In the genomic region with DNA sequence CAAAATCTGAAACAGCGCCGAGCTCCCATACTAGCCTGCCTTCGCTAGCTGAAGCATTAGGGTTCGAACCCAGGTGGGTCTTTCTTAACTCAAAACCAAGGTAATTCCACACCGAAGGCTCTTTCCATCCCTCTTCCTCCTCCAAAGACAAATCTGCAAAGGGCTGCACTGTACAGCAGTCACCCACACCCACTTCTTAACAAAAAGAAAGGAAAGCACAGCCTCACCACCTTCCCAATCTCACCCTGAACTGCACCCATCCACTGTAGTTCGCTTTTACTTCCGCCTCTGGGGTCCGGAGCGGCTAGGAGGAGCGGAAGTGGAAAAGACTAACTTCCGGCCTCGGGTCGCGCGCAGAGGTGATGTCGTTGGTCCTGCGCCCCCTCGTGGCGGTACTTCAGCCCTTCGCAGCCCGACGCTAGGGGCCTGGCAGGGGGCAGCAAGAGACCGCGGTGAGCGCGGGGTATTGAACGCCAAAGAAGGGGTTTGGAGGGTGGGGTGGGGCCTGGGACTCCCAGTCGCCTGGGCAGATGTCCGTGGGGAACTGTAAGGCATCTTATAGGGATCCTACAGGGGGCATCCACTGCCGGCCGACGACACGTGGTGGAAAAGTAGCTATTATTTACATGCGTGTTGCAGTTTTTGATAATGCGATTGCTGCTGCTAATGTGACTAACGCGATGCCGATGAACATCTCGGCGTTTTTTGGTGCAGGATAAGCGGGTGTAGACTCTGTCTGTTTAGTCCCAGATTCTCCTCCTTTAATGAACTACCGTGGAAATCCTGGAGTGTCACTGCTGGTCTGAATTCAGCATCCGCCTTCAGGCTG, we compare ENCODE assay signal across 1 cellular context.
A peak's percentile ranks its signal among the peaks of the same experiment; 100 is the strongest.
TF ChIP-seq lines count a peak whose summit lies in the region.

A gene with protein sequence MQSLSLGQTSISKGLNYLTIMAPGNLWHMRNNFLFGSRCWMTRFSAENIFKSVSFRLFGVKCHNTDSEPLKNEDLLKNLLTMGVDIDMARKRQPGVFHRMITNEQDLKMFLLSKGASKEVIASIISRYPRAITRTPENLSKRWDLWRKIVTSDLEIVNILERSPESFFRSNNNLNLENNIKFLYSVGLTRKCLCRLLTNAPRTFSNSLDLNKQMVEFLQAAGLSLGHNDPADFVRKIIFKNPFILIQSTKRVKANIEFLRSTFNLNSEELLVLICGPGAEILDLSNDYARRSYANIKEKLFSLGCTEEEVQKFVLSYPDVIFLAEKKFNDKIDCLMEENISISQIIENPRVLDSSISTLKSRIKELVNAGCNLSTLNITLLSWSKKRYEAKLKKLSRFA (minus strand): TSS at position 290 of the 829 bp plus-strand sequence. CDS start 619 bp downstream, outside the sequence.

TF ChIP-seq in HepG2, 621 proteins besides CTCF, POLR2A, EP300 and RAD21 (continued from another document and continues in another):
- peak; percentile 85; the same call in 1 of the 2 replicates for TF ChIP-seq ZNF564 (CRISPR knock-in tag; IDR thresholded peaks at IDR 0.05)
- 0 out of 2 replicates have a peak, but pooled peaks have one; percentile 19 for TF ChIP-seq ZNF816 (CRISPR knock-in tag; IDR thresholded peaks at IDR 0.05; ENCODE audit: borderline replicate concordance)
- TF ChIP-seq HNF4G (IDR thresholded peaks at IDR 0.05; ENCODE audit: borderline replicate concordance, low read depth, low read length), result 0 out of 2 replicates have a peak, but pooled peaks have one; percentile 19
- peak; percentile 76 for TF ChIP-seq HNF4G (CRISPR knock-in tag; IDR thresholded peaks at IDR 0.05; ENCODE audit: borderline replicate concordance, low read depth)
- 0 out of 2 replicates have a peak, but pooled peaks have one; percentile 34 for TF ChIP-seq SNAPC2 (CRISPR knock-in tag; IDR thresholded peaks at IDR 0.05)
- TF ChIP-seq ZNF704 (CRISPR knock-in tag; IDR thresholded peaks at IDR 0.05; ENCODE audit: borderline replicate concordance), result 0 out of 2 replicates have a peak, but pooled peaks have one; percentile 38
- TF ChIP-seq REL (CRISPR knock-in tag; conservative IDR thresholded peaks at IDR 0.05), result no peak
- 0 out of 2 replicates have a peak, but pooled peaks have one; percentile 24 for TF ChIP-seq ZNF234 (CRISPR knock-in tag; conservative IDR thresholded peaks at IDR 0.05)
- no peak for TF ChIP-seq HOXD1 (CRISPR knock-in tag; IDR thresholded peaks at IDR 0.05)
- no peak for TF ChIP-seq TCF7L2 (IDR thresholded peaks at IDR 0.05; ENCODE audit: low read depth, low read length)
- no peak for TF ChIP-seq ZNF883 (CRISPR knock-in tag; IDR thresholded peaks at IDR 0.05; ENCODE audit: not compliant biosample characterization)
- peak; percentile 45; the same call in 1 of the 2 replicates for TF ChIP-seq MTF1 (CRISPR knock-in tag; IDR thresholded peaks at IDR 0.05)
- TF ChIP-seq EEA1 (CRISPR knock-in tag; IDR thresholded peaks at IDR 0.05; ENCODE audit: borderline replicate concordance), result peak; percentile 59; the same call in 1 of the 2 replicates
- TF ChIP-seq ZNF772 (CRISPR knock-in tag; IDR thresholded peaks at IDR 0.05), result peak; percentile 85; the same call in 1 of the 2 replicates
- peak; percentile 55; the same call in 1 of the 2 replicates for TF ChIP-seq RXRA (CRISPR knock-in tag; IDR thresholded peaks at IDR 0.05)
- TF ChIP-seq SIN3A (IDR thresholded peaks at IDR 0.05; ENCODE audit: borderline replicate concordance, low read depth, low read length), result peak; percentile 94
- TF ChIP-seq SSRP1 (CRISPR knock-in tag; IDR thresholded peaks at IDR 0.05), result no peak
- TF ChIP-seq, protein P1, sequence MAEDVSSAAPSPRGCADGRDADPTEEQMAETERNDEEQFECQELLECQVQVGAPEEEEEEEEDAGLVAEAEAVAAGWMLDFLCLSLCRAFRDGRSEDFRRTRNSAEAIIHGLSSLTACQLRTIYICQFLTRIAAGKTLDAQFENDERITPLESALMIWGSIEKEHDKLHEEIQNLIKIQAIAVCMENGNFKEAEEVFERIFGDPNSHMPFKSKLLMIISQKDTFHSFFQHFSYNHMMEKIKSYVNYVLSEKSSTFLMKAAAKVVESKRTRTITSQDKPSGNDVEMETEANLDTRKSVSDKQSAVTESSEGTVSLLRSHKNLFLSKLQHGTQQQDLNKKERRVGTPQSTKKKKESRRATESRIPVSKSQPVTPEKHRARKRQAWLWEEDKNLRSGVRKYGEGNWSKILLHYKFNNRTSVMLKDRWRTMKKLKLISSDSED (CRISPR knock-in tag; IDR thresholded peaks at IDR 0.05), result no peak
- TF ChIP-seq MXD4 (CRISPR knock-in tag; IDR thresholded peaks at IDR 0.05), result no peak
- TF ChIP-seq, protein P2, sequence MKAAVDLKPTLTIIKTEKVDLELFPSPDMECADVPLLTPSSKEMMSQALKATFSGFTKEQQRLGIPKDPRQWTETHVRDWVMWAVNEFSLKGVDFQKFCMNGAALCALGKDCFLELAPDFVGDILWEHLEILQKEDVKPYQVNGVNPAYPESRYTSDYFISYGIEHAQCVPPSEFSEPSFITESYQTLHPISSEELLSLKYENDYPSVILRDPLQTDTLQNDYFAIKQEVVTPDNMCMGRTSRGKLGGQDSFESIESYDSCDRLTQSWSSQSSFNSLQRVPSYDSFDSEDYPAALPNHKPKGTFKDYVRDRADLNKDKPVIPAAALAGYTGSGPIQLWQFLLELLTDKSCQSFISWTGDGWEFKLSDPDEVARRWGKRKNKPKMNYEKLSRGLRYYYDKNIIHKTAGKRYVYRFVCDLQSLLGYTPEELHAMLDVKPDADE (CRISPR knock-in tag; IDR thresholded peaks at IDR 0.05), result no peak
- 0 out of 2 replicates have a peak, but pooled peaks have one; percentile 53 for TF ChIP-seq ZNF138 (CRISPR knock-in tag; IDR thresholded peaks at IDR 0.05; ENCODE audit: low read depth)
- TF ChIP-seq STAT5B (CRISPR knock-in tag; IDR thresholded peaks at IDR 0.05), result no peak
- peak; percentile 67; the same call in 1 of the 2 replicates for TF ChIP-seq ZNF768 (CRISPR knock-in tag; IDR thresholded peaks at IDR 0.05)
- peak; percentile 88 for TF ChIP-seq TMF1 (CRISPR knock-in tag; IDR thresholded peaks at IDR 0.05; ENCODE audit: low read depth)
- TF ChIP-seq, protein P3, sequence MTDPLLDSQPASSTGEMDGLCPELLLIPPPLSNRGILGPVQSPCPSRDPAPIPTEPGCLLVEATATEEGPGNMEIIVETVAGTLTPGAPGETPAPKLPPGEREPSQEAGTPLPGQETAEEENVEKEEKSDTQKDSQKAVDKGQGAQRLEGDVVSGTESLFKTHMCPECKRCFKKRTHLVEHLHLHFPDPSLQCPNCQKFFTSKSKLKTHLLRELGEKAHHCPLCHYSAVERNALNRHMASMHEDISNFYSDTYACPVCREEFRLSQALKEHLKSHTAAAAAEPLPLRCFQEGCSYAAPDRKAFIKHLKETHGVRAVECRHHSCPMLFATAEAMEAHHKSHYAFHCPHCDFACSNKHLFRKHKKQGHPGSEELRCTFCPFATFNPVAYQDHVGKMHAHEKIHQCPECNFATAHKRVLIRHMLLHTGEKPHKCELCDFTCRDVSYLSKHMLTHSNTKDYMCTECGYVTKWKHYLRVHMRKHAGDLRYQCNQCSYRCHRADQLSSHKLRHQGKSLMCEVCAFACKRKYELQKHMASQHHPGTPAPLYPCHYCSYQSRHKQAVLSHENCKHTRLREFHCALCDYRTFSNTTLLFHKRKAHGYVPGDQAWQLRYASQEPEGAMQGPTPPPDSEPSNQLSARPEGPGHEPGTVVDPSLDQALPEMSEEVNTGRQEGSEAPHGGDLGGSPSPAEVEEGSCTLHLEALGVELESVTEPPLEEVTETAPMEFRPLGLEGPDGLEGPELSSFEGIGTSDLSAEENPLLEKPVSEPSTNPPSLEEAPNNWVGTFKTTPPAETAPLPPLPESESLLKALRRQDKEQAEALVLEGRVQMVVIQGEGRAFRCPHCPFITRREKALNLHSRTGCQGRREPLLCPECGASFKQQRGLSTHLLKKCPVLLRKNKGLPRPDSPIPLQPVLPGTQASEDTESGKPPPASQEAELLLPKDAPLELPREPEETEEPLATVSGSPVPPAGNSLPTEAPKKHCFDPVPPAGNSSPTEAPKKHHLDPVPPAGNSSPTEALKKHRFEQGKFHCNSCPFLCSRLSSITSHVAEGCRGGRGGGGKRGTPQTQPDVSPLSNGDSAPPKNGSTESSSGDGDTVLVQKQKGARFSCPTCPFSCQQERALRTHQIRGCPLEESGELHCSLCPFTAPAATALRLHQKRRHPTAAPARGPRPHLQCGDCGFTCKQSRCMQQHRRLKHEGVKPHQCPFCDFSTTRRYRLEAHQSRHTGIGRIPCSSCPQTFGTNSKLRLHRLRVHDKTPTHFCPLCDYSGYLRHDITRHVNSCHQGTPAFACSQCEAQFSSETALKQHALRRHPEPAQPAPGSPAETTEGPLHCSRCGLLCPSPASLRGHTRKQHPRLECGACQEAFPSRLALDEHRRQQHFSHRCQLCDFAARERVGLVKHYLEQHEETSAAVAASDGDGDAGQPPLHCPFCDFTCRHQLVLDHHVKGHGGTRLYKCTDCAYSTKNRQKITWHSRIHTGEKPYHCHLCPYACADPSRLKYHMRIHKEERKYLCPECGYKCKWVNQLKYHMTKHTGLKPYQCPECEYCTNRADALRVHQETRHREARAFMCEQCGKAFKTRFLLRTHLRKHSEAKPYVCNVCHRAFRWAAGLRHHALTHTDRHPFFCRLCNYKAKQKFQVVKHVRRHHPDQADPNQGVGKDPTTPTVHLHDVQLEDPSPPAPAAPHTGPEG (CRISPR knock-in tag; IDR thresholded peaks at IDR 0.05), result peak; percentile 83; the same call in 1 of the 2 replicates
- TF ChIP-seq DPF2 (CRISPR knock-in tag; IDR thresholded peaks at IDR 0.05; ENCODE audit: borderline replicate concordance, low read depth), result no peak
- no peak for TF ChIP-seq ZNF530 (CRISPR knock-in tag; IDR thresholded peaks at IDR 0.05; ENCODE audit: low read depth)
- TF ChIP-seq CCDC6 (CRISPR knock-in tag; IDR thresholded peaks at IDR 0.05), result 0 out of 2 replicates have a peak, but pooled peaks have one; percentile 89
- no peak for TF ChIP-seq ZFP41 (CRISPR knock-in tag; IDR thresholded peaks at IDR 0.05; ENCODE audit: borderline replicate concordance)
- TF ChIP-seq ASH2L (IDR thresholded peaks at IDR 0.05; ENCODE audit: insufficient read length, low read depth, low read length), result peak; percentile 89
- no peak for TF ChIP-seq ZNF703 (CRISPR knock-in tag; IDR thresholded peaks at IDR 0.05; ENCODE audit: borderline replicate concordance)
- no peak for TF ChIP-seq ZBTB8A (CRISPR knock-in tag; IDR thresholded peaks at IDR 0.05; ENCODE audit: borderline replicate concordance, low read depth)
- TF ChIP-seq, protein P4, sequence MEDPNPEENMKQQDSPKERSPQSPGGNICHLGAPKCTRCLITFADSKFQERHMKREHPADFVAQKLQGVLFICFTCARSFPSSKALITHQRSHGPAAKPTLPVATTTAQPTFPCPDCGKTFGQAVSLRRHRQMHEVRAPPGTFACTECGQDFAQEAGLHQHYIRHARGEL (CRISPR knock-in tag; IDR thresholded peaks at IDR 0.05), result no peak
- TF ChIP-seq, protein P5, sequence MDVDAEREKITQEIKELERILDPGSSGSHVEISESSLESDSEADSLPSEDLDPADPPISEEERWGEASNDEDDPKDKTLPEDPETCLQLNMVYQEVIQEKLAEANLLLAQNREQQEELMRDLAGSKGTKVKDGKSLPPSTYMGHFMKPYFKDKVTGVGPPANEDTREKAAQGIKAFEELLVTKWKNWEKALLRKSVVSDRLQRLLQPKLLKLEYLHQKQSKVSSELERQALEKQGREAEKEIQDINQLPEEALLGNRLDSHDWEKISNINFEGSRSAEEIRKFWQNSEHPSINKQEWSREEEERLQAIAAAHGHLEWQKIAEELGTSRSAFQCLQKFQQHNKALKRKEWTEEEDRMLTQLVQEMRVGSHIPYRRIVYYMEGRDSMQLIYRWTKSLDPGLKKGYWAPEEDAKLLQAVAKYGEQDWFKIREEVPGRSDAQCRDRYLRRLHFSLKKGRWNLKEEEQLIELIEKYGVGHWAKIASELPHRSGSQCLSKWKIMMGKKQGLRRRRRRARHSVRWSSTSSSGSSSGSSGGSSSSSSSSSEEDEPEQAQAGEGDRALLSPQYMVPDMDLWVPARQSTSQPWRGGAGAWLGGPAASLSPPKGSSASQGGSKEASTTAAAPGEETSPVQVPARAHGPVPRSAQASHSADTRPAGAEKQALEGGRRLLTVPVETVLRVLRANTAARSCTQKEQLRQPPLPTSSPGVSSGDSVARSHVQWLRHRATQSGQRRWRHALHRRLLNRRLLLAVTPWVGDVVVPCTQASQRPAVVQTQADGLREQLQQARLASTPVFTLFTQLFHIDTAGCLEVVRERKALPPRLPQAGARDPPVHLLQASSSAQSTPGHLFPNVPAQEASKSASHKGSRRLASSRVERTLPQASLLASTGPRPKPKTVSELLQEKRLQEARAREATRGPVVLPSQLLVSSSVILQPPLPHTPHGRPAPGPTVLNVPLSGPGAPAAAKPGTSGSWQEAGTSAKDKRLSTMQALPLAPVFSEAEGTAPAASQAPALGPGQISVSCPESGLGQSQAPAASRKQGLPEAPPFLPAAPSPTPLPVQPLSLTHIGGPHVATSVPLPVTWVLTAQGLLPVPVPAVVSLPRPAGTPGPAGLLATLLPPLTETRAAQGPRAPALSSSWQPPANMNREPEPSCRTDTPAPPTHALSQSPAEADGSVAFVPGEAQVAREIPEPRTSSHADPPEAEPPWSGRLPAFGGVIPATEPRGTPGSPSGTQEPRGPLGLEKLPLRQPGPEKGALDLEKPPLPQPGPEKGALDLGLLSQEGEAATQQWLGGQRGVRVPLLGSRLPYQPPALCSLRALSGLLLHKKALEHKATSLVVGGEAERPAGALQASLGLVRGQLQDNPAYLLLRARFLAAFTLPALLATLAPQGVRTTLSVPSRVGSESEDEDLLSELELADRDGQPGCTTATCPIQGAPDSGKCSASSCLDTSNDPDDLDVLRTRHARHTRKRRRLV (CRISPR knock-in tag; IDR thresholded peaks at IDR 0.05), result no peak
- 0 out of 2 replicates have a peak, but pooled peaks have one; percentile 77 for TF ChIP-seq ZIK1 (CRISPR knock-in tag; IDR thresholded peaks at IDR 0.05; ENCODE audit: borderline replicate concordance, low read depth)
- TF ChIP-seq CENPBD1 (CRISPR knock-in tag; IDR thresholded peaks at IDR 0.05; ENCODE audit: borderline replicate concordance, low read depth), result no peak
